ENCODE assay signal across 8 cellular contexts in genomic region chr16:23595951-23596720, GRCh38. TPM values are rescaled to one million over a fixed set of nuclear protein-coding genes. Genes with fewer than 3 reads are reported as not detected.
A peak's percentile ranks its signal among the peaks of the same experiment; 100 is the strongest.
DNase-seq lines count a peak whose midpoint lies in the region; ATAC-seq and TF ChIP-seq lines count a peak whose summit lies in the region.

Gene NDUFAB1, minus strand, starts transcription at chr16:23596316. Its CDS starts 26 bp downstream, at chr16:23596290.

- peaks cover 7% of the 10 kb centered on the region; the same call in 1 of the 2 replicates for H4K20me1 ChIP-seq in OCI-LY7 (ENCODE audit: insufficient read depth, low read length)

- POLR2A ChIA-PET in OCI-LY7 (lab: Charles Lee) = interaction anchor here (0.7 to 1.3 kb wide), 4 partner anchors 25 to 535 kb away, joined by 3 to 7 read pairs (median 4); no protein-coding TSS in a partner anchor

- intact Hi-C loops in OCI-LY7 (cut with micrococcal nuclease; ENCODE audit: unreplicated experiment) = loop anchor here (1.0 to 5.0 kb wide), 4 partner anchors 25 to 144 kb away; partner anchors contain the start of genes COG7, EARS2 and UBFD1

- BruUV-seq in OCI-LY7 (replicated peaks; lab: Mats Ljungman, UMichigan) = no TSS peak

- TF ChIP-seq CTCF in OCI-LY7 (conservative IDR thresholded peaks at IDR 0.05; ENCODE audit: low read length) = peak; percentile 82

- peaks cover 52% of the 10 kb centered on the region for H3K79me2 ChIP-seq in OCI-LY7 (ENCODE audit: insufficient read depth, low read depth, low read length)

- DNase-seq in DMS153 treated with DMSO at 0.1 percent for 48 hours (lab: John Stamatoyannopoulos, UW; ENCODE audit: unreplicated experiment) (peak; percentile 79), HuH-7.5 (ENCODE audit: low spot score) (peak; percentile 70), OCI-LY7 (ENCODE audit: low spot score) (peak; percentile 93), activated T-cell treated with anti-CD3 and anti-CD28 coated beads for 48 hours (ENCODE audit: low read depth) (peak; percentile 92), erythroblast (lab: John Stamatoyannopoulos, UW) (peak; percentile 93 to 96)
- DNase-seq in stimulated activated CD8-positive, alpha-beta memory T cell treated with anti-CD3 and anti-CD28 coated beads, Interleukin-4, amount 100 ng/mL, for 48 hours = peak; percentile 94

- peak within 1 kb of the TSS; percentile 91 for H3K9ac ChIP-seq in mucosa of stomach (ENCODE audit: low read length)

- H3K9me2 ChIP-seq in OCI-LY7 (ENCODE audit: insufficient read depth, low read length) = no peaks in the 10 kb centered on the region

- peak; percentile 80 for ATAC-seq in GM21526 (IDR thresholded peaks at IDR 0.05; ENCODE audit: low FRiP score, unreplicated experiment)

- H3K4me2 ChIP-seq in OCI-LY7 (ENCODE audit: low read length) = peak within 1 kb of the TSS; percentile 96

- H3K4me1 ChIP-seq in OCI-LY7 (ENCODE audit: insufficient read depth, low read length, poor library complexity, severe bottlenecking) = peaks cover 21% of the 10 kb centered on the region
- H3K4me1 ChIP-seq in mucosa of stomach (ENCODE audit: control insufficient read depth, insufficient read depth, low read length) = peaks cover 11% of the 10 kb centered on the region

- peak; percentile 57 for TF ChIP-seq POLR2A in erythroblast (IDR thresholded peaks at IDR 0.05; ENCODE audit: low read length)

- H3K27me3 ChIP-seq in mucosa of stomach (ENCODE audit: control insufficient read depth, insufficient read depth, low read length) = no peaks in the 10 kb centered on the region

- no peaks in the 10 kb centered on the region for H3K9me3 ChIP-seq in OCI-LY7 (ENCODE audit: low read length)
- no peaks in the 10 kb centered on the region for H3K9me3 ChIP-seq in mucosa of stomach (ENCODE audit: control insufficient read depth, low read length)

- H3K36me3 ChIP-seq in OCI-LY7 (ENCODE audit: insufficient read depth, low read length) = peaks cover 42% of the 10 kb centered on the region
- H3K36me3 ChIP-seq in mucosa of stomach (ENCODE audit: control insufficient read depth, insufficient read depth, low read length) = no peaks in the 10 kb centered on the region

- peak within 1 kb of the TSS; percentile 63 for H2AFZ ChIP-seq in OCI-LY7 (ENCODE audit: low read length)

- H3K27ac ChIP-seq in OCI-LY7 (ENCODE audit: low read depth, low read length, poor library complexity, severe bottlenecking) = peak within 1 kb of the TSS; percentile 57

- CTCF ChIA-PET in OCI-LY7 (lab: Charles Lee; ENCODE audit: unreplicated experiment) = interaction anchor here (0.7 to 1.1 kb wide), 3 partner anchors 38 to 80 kb away, joined by 3 to 7 read pairs (median 3); partner anchors contain the start of genes EARS2 and UBFD1

- H3K4me3 ChIP-seq in OCI-LY7 (ENCODE audit: low read depth, low read length, poor library complexity, severe bottlenecking) = peak within 1 kb of the TSS; percentile 96
- H3K4me3 ChIP-seq in mucosa of stomach (ENCODE audit: low read length) = peak within 1 kb of the TSS; percentile 94

RNA-seq across cellular contexts. Expression of gene NDUFAB1, which starts in this region (rescaled TPM):
- total RNA-seq in OCI-LY7 (2014; rRNA removed; shearing (Covaris generic)) = 111 and 159 TPM in 2 replicates
- total RNA-seq in OCI-LY7 (2022) = 107 and 149 TPM in 2 replicates

Comparison
In these comparisons a context has a peak if more than half of its experiments do, and no peak if none do; other contexts are left out.
1. Peak in every context shown above with its lines: DNase-seq, ATAC-seq, H3K4me3 ChIP-seq and H3K27ac ChIP-seq.